ENCODE assay signal across 7 cellular contexts in genomic region chr11:11842426-11843008, GRCh38. TPM values are rescaled to one million over a fixed set of nuclear protein-coding genes. Genes with fewer than 3 reads are reported as not detected.
A peak's percentile ranks its signal among the peaks of the same experiment; 100 is the strongest.
DNase-seq lines count a peak whose midpoint lies in the region; FAIRE-seq and TF ChIP-seq lines count a peak whose summit lies in the region.

No MANE protein-coding gene starts in this region.

- H4K20me1 ChIP-seq in keratinocyte (ENCODE audit: control insufficient read depth, extremely low read depth, insufficient read depth, low read length), result peaks cover 9% of the 10 kb centered on the region

- H3K9me3 ChIP-seq in MG63, result no peaks in the 10 kb centered on the region
- H3K9me3 ChIP-seq in breast epithelium, result no peaks in the 10 kb centered on the region
- no peaks in the 10 kb centered on the region for H3K9me3 ChIP-seq in keratinocyte (ENCODE audit: control insufficient read depth, low read depth, low read length)

- H2AFZ ChIP-seq in keratinocyte (ENCODE audit: control insufficient read depth, low read length), result peak overlapping the region; percentile 99

- peak overlapping the region; percentile 97 to 100 for H3K27ac ChIP-seq in breast epithelium
- H3K27ac ChIP-seq in keratinocyte (ENCODE audit: control insufficient read depth, insufficient read depth, low read length), result peak overlapping the region; percentile 95

- H3K9ac ChIP-seq in keratinocyte (ENCODE audit: control insufficient read depth, extremely low read depth, insufficient read depth, low read length), result peak overlapping the region; percentile 96

- peak overlapping the region; percentile 87 for H3K4me2 ChIP-seq in keratinocyte (ENCODE audit: control insufficient read depth, extremely low read depth, insufficient read depth, low read depth, low read length)

- DNase-seq in HCEC 1CT (peak; percentile 81), MG63 (peak; percentile 58), T-helper 1 cell (peak; percentile 10 to 81 (median 42)), breast epithelium (ENCODE audit: low spot score in 2 of 2) (peak; percentile 53 to 55), keratinocyte (ENCODE audit: low read depth, low spot score) (no peak)
- peak; percentile 66 for DNase-seq in stimulated activated CD4-positive, alpha-beta T cell treated with anti-CD3 and anti-CD28 coated beads, Interleukin-1b, Interleukin-23, amount 100 ng/mL, for 48 hours

- H3K9me1 ChIP-seq in keratinocyte (ENCODE audit: control insufficient read depth, extremely low read depth, insufficient read depth, low read length), result no peaks in the 10 kb centered on the region

- dilution Hi-C loops in keratinocyte (cut with MboI; ENCODE audit: extremely low pct_ligation_motif_present, low sequenced_read_pairs), result no loop called here

- peak; percentile 33 for TF ChIP-seq POLR2A in GM10847 (IDR thresholded peaks at IDR 0.05; ENCODE audit: extremely low read depth, insufficient read length)
- TF ChIP-seq POLR2A in breast epithelium (IDR thresholded peaks at IDR 0.05), result no peak

- H3K36me3 ChIP-seq in MG63 (no peaks in the 10 kb centered on the region; the same call in 1 of the 2 replicates), breast epithelium (no peaks in the 10 kb centered on the region), keratinocyte (ENCODE audit: control insufficient read depth in 2 of 2, extremely low read depth in 1 of 2, insufficient read depth in 2 of 2, low read length in 2 of 2) (no peaks in the 10 kb centered on the region)

- peaks cover 56% of the 10 kb centered on the region for H3K79me2 ChIP-seq in keratinocyte (ENCODE audit: control insufficient read depth, insufficient read depth, low read length)

- peak; percentile 66 for FAIRE-seq in keratinocyte (lab: Jason Lieb, UNC)

- peaks cover 0 to 24% of the 10 kb centered on the region in 2 donors for H3K4me1 ChIP-seq in breast epithelium
- H3K4me1 ChIP-seq in keratinocyte (ENCODE audit: control insufficient read depth, extremely low read depth, insufficient read depth, low read length), result peaks cover 27% of the 10 kb centered on the region

- H3K27me3 ChIP-seq in MG63 (no peaks in the 10 kb centered on the region), breast epithelium (no peaks in the 10 kb centered on the region), keratinocyte (ENCODE audit: control insufficient read depth, extremely low read depth, insufficient read depth, low read length) (no peaks in the 10 kb centered on the region)

- intact Hi-C loops in breast epithelium (cut with DNase I; ENCODE audit: low total_unique reads), result no loop called here

- peak overlapping the region; percentile 87 for H3K4me3 ChIP-seq in MG63
- H3K4me3 ChIP-seq in breast epithelium, result peak overlapping the region; percentile 72 to 89 (median 84)
- peak overlapping the region; percentile 89 to 92 (median 89) for H3K4me3 ChIP-seq in keratinocyte (ENCODE audit: control insufficient read depth in 2 of 3, extremely low read depth in 1 of 3, insufficient read depth in 2 of 3, low read depth in 1 of 3, low read length in 3 of 3)

- no peak for TF ChIP-seq CTCF in breast epithelium (IDR thresholded peaks at IDR 0.05)
- no peak for TF ChIP-seq CTCF in keratinocyte (optimal IDR thresholded peaks at IDR 0.05 in 1 of 3, IDR thresholded peaks at IDR 0.05 in 1 of 3, conservative IDR thresholded peaks at IDR 0.05 in 1 of 3; ENCODE audit: extremely low read depth in 1 of 3, insufficient read depth in 2 of 3, low read length in 3 of 3)

RNA-seq across cellular contexts. Expression of gene USP47, which starts 0.7 kb away (rescaled TPM):
- 9.9 and 13.3 TPM in 2 replicates for total RNA-seq in MG63 (2014; rRNA removed; shearing (Covaris generic); ENCODE audit: low replicate concordance)
- 100 to 1,000 TPM in 1 of 3 donors, 10 to 100 TPM in 2; 82.9 to 118 (median 100.0) TPM for total RNA-seq in breast epithelium
- 13.4 to 22.4 TPM (median 14.2 TPM) in 3 replicates for polyA plus RNA-seq in keratinocyte
- 107 TPM for polyA plus RNA-seq in keratinocyte (2011; ENCODE audit: low read depth)
- polyA plus RNA-seq in keratinocyte (2011; cell fraction: cytosol; rRNA removed), result 8.1 and 13.8 TPM in 2 replicates
- 25.8 and 29.9 TPM in 2 replicates for polyA plus RNA-seq in keratinocyte (2011; cell fraction: nucleus; rRNA removed)
- 19.8 and 33.1 TPM in 2 replicates for polyA plus RNA-seq in keratinocyte (2012; ENCODE audit: low replicate concordance)
- polyA minus RNA-seq in keratinocyte, result 3.3 to 44.5 TPM (median 20.2 TPM) in 3 replicates
- 12.3 TPM for polyA minus RNA-seq in keratinocyte (2011; cell fraction: cytosol; rRNA and poly(A)+ RNA removed)
- 27.2 and 57.8 TPM in 2 replicates for polyA minus RNA-seq in keratinocyte (2011; cell fraction: nucleus; rRNA and poly(A)+ RNA removed)
